In the genomic region with DNA sequence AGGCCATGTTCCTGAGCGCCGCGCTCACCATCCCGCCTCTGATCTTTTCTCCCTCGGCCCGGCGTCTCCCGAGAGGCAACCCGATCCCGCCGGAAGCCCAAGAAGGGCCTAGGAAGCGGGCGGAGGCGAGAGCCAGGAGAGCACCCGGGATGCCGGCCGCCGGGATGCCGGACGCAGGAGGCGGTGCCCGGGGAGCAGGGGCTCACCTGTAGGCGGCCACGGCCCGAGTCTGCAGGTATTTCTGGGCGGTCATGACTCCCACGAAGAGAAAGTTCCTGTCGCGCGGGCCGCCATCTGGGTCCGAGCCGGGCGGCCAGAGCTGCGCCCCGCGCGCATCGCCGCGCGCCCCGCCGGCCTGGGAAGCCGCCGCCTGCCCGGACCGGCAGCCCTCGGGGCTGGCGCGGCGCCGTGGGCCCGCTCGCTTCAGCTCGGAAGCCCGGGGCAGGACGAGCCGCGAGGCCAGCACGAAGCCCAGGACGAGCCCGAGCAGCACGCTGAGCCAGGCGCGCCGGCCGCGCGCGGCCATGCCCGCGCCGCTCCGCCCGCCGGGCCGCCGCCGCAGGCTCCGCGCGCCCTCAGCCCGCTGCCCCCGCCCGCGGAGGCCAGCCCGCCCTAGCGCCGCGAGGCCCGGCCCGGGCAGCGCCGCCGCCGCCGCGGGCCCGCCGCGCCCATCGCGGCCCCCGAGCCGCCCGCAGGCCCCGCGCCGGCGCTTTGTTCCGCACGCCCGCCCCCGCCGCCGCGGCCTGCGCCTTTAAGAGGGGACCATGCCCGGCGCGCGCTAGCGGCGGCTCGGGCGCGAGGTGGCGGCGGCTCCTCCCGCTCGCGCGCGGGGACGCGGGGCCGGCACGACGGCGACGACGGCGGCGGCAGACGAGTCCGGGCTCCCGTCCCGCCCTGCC, we compare ENCODE assay signal across 8 cellular contexts. TPM values are rescaled to one million over a fixed set of nuclear protein-coding genes. Genes with fewer than 3 reads are reported as not detected.
DNase-seq lines count a peak whose midpoint lies in the region; ATAC-seq and TF ChIP-seq lines count a peak whose summit lies in the region.

No MANE protein-coding gene starts in this region.

- H2AFZ ChIP-seq in osteoblast (ENCODE audit: low read length), result no peak overlapping the region

- H3K4me3 Mint-ChIP-seq in HFFc6, result peak overlapping the region; percentile 87
- H3K4me3 Mint-ChIP-seq in activated T-cell treated with anti-CD3 and anti-CD28 coated beads, Interleukin-2, amount 50 U/mL, for 72 hours, result peak overlapping the region; percentile 87 to 89

- peak; percentile 64 for DNase-seq in NCI-H82 (lab: John Stamatoyannopoulos, UW)
- DNase-seq in NCI-H82 treated with DMSO at 0.1 percent for 48 hours (lab: John Stamatoyannopoulos, UW; ENCODE audit: unreplicated experiment), result no peak
- DNase-seq in HFFc6, result peak; percentile 29
- no peak for DNase-seq in NB4 (ENCODE audit: low read depth)
- DNase-seq in activated T-cell treated with anti-CD3 and anti-CD28 coated beads, Interleukin-2, amount 50 U/mL, for 72 hours, result peak in 1 of 2 donors; percentile 27
- peak; percentile 37 to 75 for DNase-seq in foreskin fibroblast
- peak; percentile 94 for DNase-seq in osteoblast (ENCODE audit: insufficient read length, low spot score, missing footprints)
- DNase-seq in MV-4-11 (lab: John Stamatoyannopoulos, UW), result no peak

- no peaks in the 10 kb centered on the region for H3K9me3 Mint-ChIP-seq in HFFc6
- no peaks in the 10 kb centered on the region for H3K9me3 Mint-ChIP-seq in activated T-cell treated with anti-CD3 and anti-CD28 coated beads, Interleukin-2, amount 50 U/mL, for 72 hours

- no peaks in the 10 kb centered on the region for H3K9me3 ChIP-seq in osteoblast (ENCODE audit: low read depth, low read length)

- peak overlapping the region; percentile 83 for H3K4me3 ChIP-seq in NB4 (ENCODE audit: low read depth, low read length)
- peak overlapping the region; percentile 66 to 84 for H3K4me3 ChIP-seq in foreskin fibroblast (ENCODE audit: low read depth in 1 of 2, low read length in 2 of 2)
- H3K4me3 ChIP-seq in osteoblast (ENCODE audit: insufficient read depth, low read length), result peak overlapping the region; percentile 81

- H3K4me1 ChIP-seq in osteoblast (ENCODE audit: insufficient read depth, low read length), result peaks cover 33% of the 10 kb centered on the region

- peaks cover 33% of the 10 kb centered on the region for H4K20me1 ChIP-seq in osteoblast (ENCODE audit: insufficient read depth, low read length)

- H3K27ac ChIP-seq in osteoblast (ENCODE audit: low read depth, low read length), result peak overlapping the region; percentile 85

- H3K4me1 Mint-ChIP-seq in HFFc6 (ENCODE audit: low read depth), result peaks cover 52% of the 10 kb centered on the region
- peaks cover 71% of the 10 kb centered on the region for H3K4me1 Mint-ChIP-seq in activated T-cell treated with anti-CD3 and anti-CD28 coated beads, Interleukin-2, amount 50 U/mL, for 72 hours (ENCODE audit: low read depth)

- ATAC-seq in activated T-cell treated with anti-CD3 and anti-CD28 coated beads, Interleukin-2, amount 50 U/mL, for 72 hours (replicated peaks in 1 of 2), result peak; percentile 51 to 66

- peak overlapping the region; percentile 88 for H3K27ac Mint-ChIP-seq in HFFc6
- H3K27ac Mint-ChIP-seq in activated T-cell treated with anti-CD3 and anti-CD28 coated beads, Interleukin-2, amount 50 U/mL, for 72 hours, result peak overlapping the region; percentile 94

- peak overlapping the region; percentile 95 for H3K4me2 ChIP-seq in osteoblast (ENCODE audit: insufficient read depth, low read length)

- peaks cover 20% of the 10 kb centered on the region for H3K36me3 Mint-ChIP-seq in HFFc6 (ENCODE audit: low read depth)
- H3K36me3 Mint-ChIP-seq in activated T-cell treated with anti-CD3 and anti-CD28 coated beads, Interleukin-2, amount 50 U/mL, for 72 hours (ENCODE audit: insufficient read depth in 2 of 2), result peaks cover 0 to 4% of the 10 kb centered on the region in 2 donors

- TF ChIP-seq POLR2A in NB4 (IDR thresholded peaks at IDR 0.05; ENCODE audit: extremely low read depth, insufficient read length), result no peak

- no peak for TF ChIP-seq CTCF in HFFc6 (IDR thresholded peaks at IDR 0.05)
- TF ChIP-seq CTCF in NB4 (IDR thresholded peaks at IDR 0.05; ENCODE audit: low read depth, low read length), result no peak
- TF ChIP-seq CTCF in foreskin fibroblast (IDR thresholded peaks at IDR 0.05; ENCODE audit: low read depth, low read length), result no peak
- TF ChIP-seq CTCF in osteoblast (IDR thresholded peaks at IDR 0.05; ENCODE audit: extremely low read depth, low read depth, low read length), result no peak

- H3K27me3 ChIP-seq in osteoblast (ENCODE audit: insufficient read depth, low read length), result no peaks in the 10 kb centered on the region

- H3K27me3 Mint-ChIP-seq in HFFc6 (ENCODE audit: insufficient read depth), result peaks cover 4% of the 10 kb centered on the region; the same call in 1 of the 2 replicates
- no peaks in the 10 kb centered on the region for H3K27me3 Mint-ChIP-seq in activated T-cell treated with anti-CD3 and anti-CD28 coated beads, Interleukin-2, amount 50 U/mL, for 72 hours (ENCODE audit: low read depth)

- H3K79me2 ChIP-seq in osteoblast (ENCODE audit: insufficient read depth, low read length), result peaks cover 48% of the 10 kb centered on the region

- H3K36me3 ChIP-seq in osteoblast (ENCODE audit: insufficient read depth, low read length), result peaks cover 12% of the 10 kb centered on the region

RNA-seq across cellular contexts. Expression of a gene that starts 0.7 kb away (rescaled TPM):
- 10 to 100 TPM; 29.2 to 44.2 (median 40.0) TPM for total RNA-seq in HFFc6 (2021; fragmentation: NEBNext Ultra II Directional; extraction: Animal tissue kit (Norgen Biotek cat#: 25700))
- 10 to 100 TPM; 26.4 to 31.1 TPM for total RNA-seq in activated T-cell treated with anti-CD3 and anti-CD28 coated beads, Interleukin-2, amount 50 U/mL, for 72 hours
- total RNA-seq in osteoblast, result 36.8 and 39.1 TPM in 2 replicates

RNA-seq across cellular contexts. Expression of a gene that starts 26.1 kb away (rescaled TPM):
- 10 to 100 TPM; 73.1 to 83.1 (median 80.0) TPM for total RNA-seq in HFFc6 (2021; fragmentation: NEBNext Ultra II Directional; extraction: Animal tissue kit (Norgen Biotek cat#: 25700))
- 10 to 100 TPM; 42.9 to 44.8 TPM for total RNA-seq in activated T-cell treated with anti-CD3 and anti-CD28 coated beads, Interleukin-2, amount 50 U/mL, for 72 hours
- total RNA-seq in osteoblast, result 74.3 and 79.6 TPM in 2 replicates

RNA-seq across cellular contexts. Expression of a gene that starts 43.9 kb away (rescaled TPM):
- 10 to 100 TPM; 54.9 to 78.8 (median 64.5) TPM for total RNA-seq in HFFc6 (2021; fragmentation: NEBNext Ultra II Directional; extraction: Animal tissue kit (Norgen Biotek cat#: 25700))
- 100 to 1,000 TPM; 132 to 141 TPM for total RNA-seq in activated T-cell treated with anti-CD3 and anti-CD28 coated beads, Interleukin-2, amount 50 U/mL, for 72 hours
- 7.1 and 9.8 TPM in 2 replicates for total RNA-seq in osteoblast

Comparison
In these comparisons a context has a peak if more than half of its experiments do, and no peak if none do; other contexts are left out.
1. DNase-seq: peak in NCI-H82 (single experiment), HFFc6 (single experiment), foreskin fibroblast (2 of 2) and osteoblast (single experiment); none in NCI-H82 treated with DMSO at 0.1 percent for 48 hours (single experiment), NB4 (single experiment) and MV-4-11 (single experiment).
2. Peak in every context shown above with its lines, with median percentiles within 50 percentile points of each other: H3K4me3 ChIP-seq.